15 cellular contexts compared by ENCODE assay signal in genomic region chr7:85659364-85659763, GRCh38.
"Had no signal": no experiment of that assay in that cellular context is flagged by ENCODE, and none has a peak within 500 bp of the region (broad histone marks: within the 10 kb centered on the region; RNA-seq: fewer than 3 reads in every experiment).

No MANE protein-coding gene starts in this region.

- H3K36me3 ChIP-seq: stomach, upper lobe of left lung had no signal

- H3K27me3 ChIP-seq: stomach, testis, upper lobe of left lung had no signal

- H3K4me3 ChIP-seq: psoas muscle, stomach, testis, upper lobe of left lung had no signal

- ATAC-seq: activated CD8-positive, alpha-beta T cell treated with anti-CD3 and anti-CD28 coated beads for 36 hours; effector memory CD8-positive, alpha-beta T cell; psoas muscle; sciatic nerve had no signal

- DNase-seq: activated B cell treated with CpG ODN at 0.5 μM for 24 hours; activated CD4-positive, alpha-beta T cell treated with anti-CD3 and anti-CD28 coated beads for 48 hours; activated CD8-positive, alpha-beta T cell treated with anti-CD3 and anti-CD28 coated beads for 36 hours; activated effector memory CD4-positive, alpha-beta T cell treated with anti-CD3 and anti-CD28 coated beads, Interleukin-2, amount 50 U/mL, for 16 hours; activated T-cell treated with anti-CD3 and anti-CD28 coated beads, Interleukin-2, amount 50 U/mL, for 48 hours; dermis blood vessel endothelial cell; effector memory CD8-positive, alpha-beta T cell; hypothalamus; kidney glomerular epithelial cell; psoas muscle; stimulated activated CD4-positive, alpha-beta T cell treated with anti-CD3 and anti-CD28 coated beads, Interleukin-2, amount 100 ng/mL, for 24 hours; stomach; testis; upper lobe of left lung had no signal

- H3K9me3 ChIP-seq: psoas muscle, stomach, testis, upper lobe of left lung had no signal

- H3K4me1 ChIP-seq: psoas muscle, stomach, testis, upper lobe of left lung had no signal

- H3K27ac ChIP-seq: psoas muscle, stomach, testis, upper lobe of left lung had no signal
